Comparison of ENCODE assay signal across 11 cellular contexts in genomic region chr3:118987466-118987865, GRCh38. TPM values are rescaled to one million over a fixed set of nuclear protein-coding genes. Genes with fewer than 3 reads are reported as not detected.
A peak's percentile ranks its signal among the peaks of the same experiment; 100 is the strongest.
DNase-seq lines count a peak whose midpoint lies in the region; ATAC-seq, FAIRE-seq and TF ChIP-seq lines count a peak whose summit lies in the region.
"Had no signal": no experiment of that assay in that cellular context is flagged by ENCODE, and none has a peak within 500 bp of the region (broad histone marks: within the 10 kb centered on the region; RNA-seq: fewer than 3 reads in every experiment).

No MANE protein-coding gene starts in this region.

- no peak for FAIRE-seq in astrocyte (lab: Jason Lieb, UNC)

- intact Hi-C loops in left cardiac atrium (cut with DNase I) = no loop called here

- H3K9ac ChIP-seq in astrocyte (ENCODE audit: low read length) = no peak overlapping the region

- peaks cover 2% of the 10 kb centered on the region for H3K27me3 Mint-ChIP-seq in astrocyte (ENCODE audit: low read depth, unreplicated experiment)

- no peak overlapping the region for H3K27ac ChIP-seq in astrocyte (ENCODE audit: low read depth, low read length)

- TF ChIP-seq CTCF in astrocyte (IDR thresholded peaks at IDR 0.05; ENCODE audit: insufficient read depth, low read depth, low read length) = no peak
- TF ChIP-seq CTCF in retinal pigment epithelial cell (conservative IDR thresholded peaks at IDR 0.05; ENCODE audit: low read depth, low read length) = no peak

- no peaks in the 10 kb centered on the region for H4K20me1 ChIP-seq in astrocyte (ENCODE audit: insufficient read depth, low read length)

- H3K4me3 ChIP-seq in astrocyte (ENCODE audit: insufficient read depth, low read depth, low read length) (no peak overlapping the region), retinal pigment epithelial cell (ENCODE audit: low read length) (no peak overlapping the region)

- no peaks in the 10 kb centered on the region for H3K9me3 ChIP-seq in astrocyte (ENCODE audit: insufficient read depth, low read depth, low read length)

- no peak overlapping the region for H3K27ac Mint-ChIP-seq in astrocyte (ENCODE audit: unreplicated experiment)

- H3K36me3 Mint-ChIP-seq in astrocyte (ENCODE audit: low read depth, unreplicated experiment) = no peaks in the 10 kb centered on the region

- H3K79me2 ChIP-seq in astrocyte (ENCODE audit: insufficient read depth, low read length) = no peaks in the 10 kb centered on the region

- H3K27me3 ChIP-seq in astrocyte (ENCODE audit: insufficient read depth, low read length) = no peaks in the 10 kb centered on the region

- DNase-seq in EL = peak; percentile 2
- peak; percentile 26 for DNase-seq in astrocyte (ENCODE audit: low read depth)
- DNase-seq in left cardiac atrium = peak; percentile 74
- DNase-seq in retinal pigment epithelial cell (ENCODE audit: low read depth) = peak; percentile 37
- DNase-seq in stimulated activated CD8-positive, alpha-beta memory T cell treated with anti-CD3 and anti-CD28 coated beads, Interleukin-4, amount 100 ng/mL, for 48 hours = no peak
- no peak for DNase-seq in activated CD4-positive, alpha-beta T cell treated with anti-CD3 and anti-CD28 coated beads for 1 hour
- DNase-seq in RKO (ENCODE audit: low spot score) = no peak
- DNase-seq: DMS153; stimulated activated CD4-positive, alpha-beta T cell treated with anti-CD3 and anti-CD28 coated beads, Interleukin-4, amount 100 ng/mL, for 24 hours; T1000 had no signal

- no peak overlapping the region for H3K4me2 ChIP-seq in astrocyte (ENCODE audit: low read length)

- peaks cover 38% of the 10 kb centered on the region for H3K4me1 Mint-ChIP-seq in astrocyte (ENCODE audit: low read depth, unreplicated experiment)

- H2AFZ ChIP-seq in astrocyte (ENCODE audit: low read depth, low read length) = no peak overlapping the region

- peak; percentile 60 to 87 for ATAC-seq in left cardiac atrium
- no peak for ATAC-seq in HG03460 (IDR thresholded peaks at IDR 0.05; ENCODE audit: unreplicated experiment)

- H3K9me3 Mint-ChIP-seq in astrocyte (ENCODE audit: unreplicated experiment) = peaks cover 3% of the 10 kb centered on the region

- no peak overlapping the region for H3K4me3 Mint-ChIP-seq in astrocyte (ENCODE audit: unreplicated experiment)

- H3K36me3 ChIP-seq in astrocyte (ENCODE audit: insufficient read depth, low read length) = no peaks in the 10 kb centered on the region

- peaks cover 7% of the 10 kb centered on the region for H3K4me1 ChIP-seq in astrocyte (ENCODE audit: insufficient read depth, low read length)

RNA-seq across cellular contexts. Expression of gene IGSF11, which starts 47.2 kb away (rescaled TPM):
- total RNA-seq in astrocyte (0.22 and 0.39 TPM in 2 replicates), left cardiac atrium (1 to 10 TPM; 2.2 to 2.7 TPM)

Comparison
In these comparisons a context has a peak if more than half of its experiments do, and no peak if none do; other contexts are left out.
1. DNase-seq: peak in EL (single experiment), astrocyte (single experiment), left cardiac atrium (single experiment) and retinal pigment epithelial cell (single experiment); none in stimulated activated CD8-positive, alpha-beta memory T cell treated with anti-CD3 and anti-CD28 coated beads, Interleukin-4, amount 100 ng/mL, for 48 hours (single experiment), activated CD4-positive, alpha-beta T cell treated with anti-CD3 and anti-CD28 coated beads for 1 hour (single experiment) and RKO (single experiment).